ENCODE assay signal across 1 cellular context in the genomic region with DNA sequence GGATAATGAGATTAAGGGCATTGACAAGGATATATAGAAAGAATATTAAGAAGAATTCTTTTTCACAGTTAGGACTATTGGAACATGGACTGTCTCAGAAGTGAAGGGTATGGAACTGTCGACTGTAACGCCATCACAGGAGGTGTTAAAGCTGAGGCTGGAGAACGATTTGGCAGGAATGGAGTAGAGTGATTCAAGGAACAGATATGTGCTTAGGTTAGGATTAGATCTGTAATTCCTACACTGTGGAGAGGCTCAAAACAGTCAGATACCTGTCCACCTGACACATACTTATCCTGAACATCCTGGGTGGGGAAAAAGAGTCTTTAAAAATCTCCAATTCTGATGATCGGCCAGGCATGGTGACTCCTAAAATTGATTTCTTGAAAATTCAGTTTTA.
TF ChIP-seq lines count a peak whose summit lies in the region.

No MANE protein-coding gene starts in this region.

TF ChIP-seq in WTC11, 78 proteins besides CTCF, POLR2A, EP300 and RAD21 (continued from another document):
- TF ChIP-seq, protein P1, sequence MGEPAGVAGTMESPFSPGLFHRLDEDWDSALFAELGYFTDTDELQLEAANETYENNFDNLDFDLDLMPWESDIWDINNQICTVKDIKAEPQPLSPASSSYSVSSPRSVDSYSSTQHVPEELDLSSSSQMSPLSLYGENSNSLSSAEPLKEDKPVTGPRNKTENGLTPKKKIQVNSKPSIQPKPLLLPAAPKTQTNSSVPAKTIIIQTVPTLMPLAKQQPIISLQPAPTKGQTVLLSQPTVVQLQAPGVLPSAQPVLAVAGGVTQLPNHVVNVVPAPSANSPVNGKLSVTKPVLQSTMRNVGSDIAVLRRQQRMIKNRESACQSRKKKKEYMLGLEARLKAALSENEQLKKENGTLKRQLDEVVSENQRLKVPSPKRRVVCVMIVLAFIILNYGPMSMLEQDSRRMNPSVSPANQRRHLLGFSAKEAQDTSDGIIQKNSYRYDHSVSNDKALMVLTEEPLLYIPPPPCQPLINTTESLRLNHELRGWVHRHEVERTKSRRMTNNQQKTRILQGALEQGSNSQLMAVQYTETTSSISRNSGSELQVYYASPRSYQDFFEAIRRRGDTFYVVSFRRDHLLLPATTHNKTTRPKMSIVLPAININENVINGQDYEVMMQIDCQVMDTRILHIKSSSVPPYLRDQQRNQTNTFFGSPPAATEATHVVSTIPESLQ (CRISPR knock-in tag; IDR thresholded peaks at IDR 0.05), result no peak
- no peak for TF ChIP-seq TEAD1 (CRISPR knock-in tag; IDR thresholded peaks at IDR 0.05)
